ENCODE assay signal across 8 cellular contexts in genomic region chr5:54536861-54537260, GRCh38. TPM values are rescaled to one million over a fixed set of nuclear protein-coding genes. Genes with fewer than 3 reads are reported as not detected.
A peak's percentile ranks its signal among the peaks of the same experiment; 100 is the strongest.
DNase-seq lines count a peak whose midpoint lies in the region; ATAC-seq and TF ChIP-seq lines count a peak whose summit lies in the region.
"Not testable (repeated sequence)": the region's sequence is repeated elsewhere in the genome, so short reads cannot be mapped to it uniquely, and the experiment has no call there.

No MANE protein-coding gene starts in this region.

- not testable (repeated sequence) for H2AFZ ChIP-seq in trophoblast cell (ENCODE audit: insufficient read depth, low read length, poor library complexity)

- DNase-seq in A673 (ENCODE audit: low spot score); T-cell; left ventricle myocardium inferior; natural killer cell; trophoblast cell; thoracic aorta (ENCODE audit: low spot score): not testable (repeated sequence)

- H3K4me1 ChIP-seq in A673 (ENCODE audit: insufficient read depth, low read length, poor library complexity, severe bottlenecking) (peaks cover 57% of the 10 kb centered on the region), left ventricle myocardium inferior (peaks cover 66% of the 10 kb centered on the region), thoracic aorta (ENCODE audit: control insufficient read depth in 1 of 2, low read depth in 2 of 2) (peaks cover 82 to 88% of the 10 kb centered on the region in 2 donors)
- H3K4me1 ChIP-seq in HEK293 (ENCODE audit: control insufficient read depth, insufficient read depth, low read length); trophoblast cell (ENCODE audit: control insufficient read depth in 1 of 2, insufficient read depth in 2 of 2, low read length in 2 of 2): not testable (repeated sequence)

- not testable (repeated sequence) for H2AK5ac ChIP-seq in trophoblast cell (ENCODE audit: low read length)

- H3K79me2 ChIP-seq in trophoblast cell (ENCODE audit: control insufficient read depth, insufficient read depth, low read length, poor library complexity): not testable (repeated sequence)

- H3K4me1 Mint-ChIP-seq in T-cell (peaks cover 49 to 62% (median 53%) of the 10 kb centered on the region in 3 donors), natural killer cell (peaks cover 65 to 70% of the 10 kb centered on the region in 2 donors)
- H3K4me1 Mint-ChIP-seq in dendritic cell treated with granulocyte-macrophage colony-stimulating factor and Interleukin-4, amounts not matched to agents 40 ng/mL and 50 ng/mL, for 4 days (ENCODE audit: low read depth): peaks cover 72% of the 10 kb centered on the region

- peaks cover 26% of the 10 kb centered on the region for H3K36me3 ChIP-seq in A673 (ENCODE audit: insufficient read depth, low read length, poor library complexity, severe bottlenecking)
- not testable (repeated sequence) for H3K36me3 ChIP-seq in HEK293 (ENCODE audit: control insufficient read depth in 2 of 2, insufficient read depth in 1 of 2, low read length in 2 of 2); left ventricle myocardium inferior; trophoblast cell (ENCODE audit: control insufficient read depth in 1 of 2, insufficient read depth in 2 of 2, low read length in 2 of 2); thoracic aorta

- intact Hi-C loops in A673 (cut with micrococcal nuclease; ENCODE audit: unreplicated experiment); dendritic cell treated with granulocyte-macrophage colony-stimulating factor and Interleukin-4, amounts not matched to agents 40 ng/mL and 50 ng/mL, for 4 days (cut with micrococcal nuclease); left ventricle myocardium inferior (cut with micrococcal nuclease); natural killer cell (cut with micrococcal nuclease): not testable (repeated sequence)

- not testable (repeated sequence) for H3K9ac ChIP-seq in trophoblast cell (ENCODE audit: low read length)

- not testable (repeated sequence) for BruUV-seq in A673 (replicated peaks; lab: Mats Ljungman, UMichigan)

- H3K79me1 ChIP-seq in trophoblast cell (ENCODE audit: low read length): peaks cover 12% of the 10 kb centered on the region

- not testable (repeated sequence) for H2BK12ac ChIP-seq in trophoblast cell (ENCODE audit: low read length)

- not testable (repeated sequence) for H3K18ac ChIP-seq in trophoblast cell (ENCODE audit: low read length)

- H4K8ac ChIP-seq in trophoblast cell (ENCODE audit: low read depth, low read length): not testable (repeated sequence)

- H3K4ac ChIP-seq in trophoblast cell (ENCODE audit: low read depth, low read length): peak overlapping the region; percentile 14

- H2BK120ac ChIP-seq in trophoblast cell (ENCODE audit: insufficient read depth, low read length, poor library complexity): not testable (repeated sequence)

- not testable (repeated sequence) for H3K9me3 Mint-ChIP-seq in T-cell; dendritic cell treated with granulocyte-macrophage colony-stimulating factor and Interleukin-4, amounts not matched to agents 40 ng/mL and 50 ng/mL, for 4 days; natural killer cell

- not testable (repeated sequence) for H3K4me2 ChIP-seq in trophoblast cell (ENCODE audit: low read length)

- H3K27me3 ChIP-seq in A673 (replicated peaks; ENCODE audit: insufficient read depth, low read depth, low read length, poor library complexity); left ventricle myocardium inferior (ENCODE audit: low read depth); trophoblast cell (ENCODE audit: insufficient read depth, low read length); thoracic aorta (replicated peaks; ENCODE audit: insufficient read depth): not testable (repeated sequence)

- H3K9me3 ChIP-seq in A673 (ENCODE audit: low read depth, low read length, poor library complexity, severe bottlenecking); HEK293 (ENCODE audit: control insufficient read depth, insufficient read depth, low read depth, low read length); left ventricle myocardium inferior (replicated peaks); trophoblast cell (ENCODE audit: insufficient read depth, low read depth, low read length); thoracic aorta: not testable (repeated sequence)

- not testable (repeated sequence) for H4K91ac ChIP-seq in trophoblast cell (ENCODE audit: low read depth, low read length)

- not testable (repeated sequence) for H3K23ac ChIP-seq in trophoblast cell (ENCODE audit: low read length)

- H4K12ac ChIP-seq in trophoblast cell (ENCODE audit: low read depth, low read length): not testable (repeated sequence)

- CTCF ChIA-PET in A673 (lab: Charles Lee); T-cell (lab: Charles Lee): not testable (repeated sequence)
- CTCF ChIA-PET in HEK293 (lab: Yijun Ruan, JAX): interaction anchor here (0.6 kb wide), 2 partner anchors 11 to 69 kb away, joined by 3 to 4 read pairs; no protein-coding TSS in a partner anchor

- not testable (repeated sequence) for H3K4me3 ChIP-seq in A673 (ENCODE audit: low read depth, low read length, poor library complexity, severe bottlenecking); HEK293 (ENCODE audit: low read depth, low read length); left ventricle myocardium inferior; trophoblast cell (ENCODE audit: low read depth, low read length)
- peak overlapping the region; percentile 52 for H3K4me3 ChIP-seq in thoracic aorta

- H3K27ac Mint-ChIP-seq in T-cell (peak overlapping the region; percentile 37 to 52), natural killer cell (peak overlapping the region; percentile 83 to 89)
- H3K27ac Mint-ChIP-seq in dendritic cell treated with granulocyte-macrophage colony-stimulating factor and Interleukin-4, amounts not matched to agents 40 ng/mL and 50 ng/mL, for 4 days: peak overlapping the region; percentile 74

- POLR2A ChIA-PET in A673 (lab: Charles Lee; ENCODE audit: low non-redundant PET): interaction anchor here (0.6 kb wide), 1 partner anchor 14 kb away, joined by 3 read pairs; no protein-coding TSS in a partner anchor
- POLR2A ChIA-PET in HEK293 (lab: Yijun Ruan, JAX); T-cell (lab: Charles Lee): not testable (repeated sequence)

- WGBS in trophoblast cell (ENCODE audit: extremely low coverage, insufficient coverage, insufficient read length): no CpG with 5 or more reads among the region's 4 CpGs

- ATAC-seq in T-cell (replicated peaks in 1 of 4); natural killer cell; thoracic aorta (ENCODE audit: insufficient number of reproducible peaks, low FRiP score, low read depth): not testable (repeated sequence)

- not testable (repeated sequence) for TF ChIP-seq CTCF in A673 (conservative IDR thresholded peaks at IDR 0.05; ENCODE audit: low read depth, low read length); HEK293 (tag by site-specific recombination; IDR thresholded peaks at IDR 0.05); left ventricle myocardium inferior (IDR thresholded peaks at IDR 0.05; ENCODE audit: borderline replicate concordance); natural killer cell (IDR thresholded peaks at IDR 0.05); thoracic aorta (IDR thresholded peaks at IDR 0.05)

- H3K27ac ChIP-seq in A673 (ENCODE audit: low read depth, low read length, poor library complexity, severe bottlenecking) (peak overlapping the region; percentile 17), left ventricle myocardium inferior (replicated peaks) (peak overlapping the region; percentile 33), thoracic aorta (peak overlapping the region in 1 of 2 donors; percentile 15)
- not testable (repeated sequence) for H3K27ac ChIP-seq in HEK293 (ENCODE audit: extremely low read depth, low read depth, low read length); trophoblast cell (ENCODE audit: low read depth, low read length)

- not testable (repeated sequence) for H3K4me3 Mint-ChIP-seq in T-cell; dendritic cell treated with granulocyte-macrophage colony-stimulating factor and Interleukin-4, amounts not matched to agents 40 ng/mL and 50 ng/mL, for 4 days
- peak overlapping the region; percentile 52 for H3K4me3 Mint-ChIP-seq in natural killer cell

- H3K36me3 Mint-ChIP-seq in T-cell: peaks cover 26% of the 10 kb centered on the region
- peaks cover 54% of the 10 kb centered on the region for H3K36me3 Mint-ChIP-seq in dendritic cell treated with granulocyte-macrophage colony-stimulating factor and Interleukin-4, amounts not matched to agents 40 ng/mL and 50 ng/mL, for 4 days (ENCODE audit: low read depth)
- H3K36me3 Mint-ChIP-seq in natural killer cell: not testable (repeated sequence)

- H3K14ac ChIP-seq in trophoblast cell (ENCODE audit: low read length): not testable (repeated sequence)

- H2BK5ac ChIP-seq in trophoblast cell (ENCODE audit: low read depth, low read length, poor library complexity): not testable (repeated sequence)

- not testable (repeated sequence) for H3K27me3 Mint-ChIP-seq in T-cell; dendritic cell treated with granulocyte-macrophage colony-stimulating factor and Interleukin-4, amounts not matched to agents 40 ng/mL and 50 ng/mL, for 4 days; natural killer cell (ENCODE audit: low read depth in 2 of 2)

TF ChIP-seq in HEK293, 187 proteins besides CTCF, POLR2A, EP300 and RAD21:
- TF ChIP-seq SCRT1 (tag by site-specific recombination; IDR thresholded peaks at IDR 0.05; ENCODE audit: borderline replicate concordance) (0 out of 2 replicates have a peak, but pooled peaks have one; percentile 8), SCRT2 (tag by site-specific recombination; IDR thresholded peaks at IDR 0.05) (peak; percentile 67; the same call in 1 of the 2 replicates)
TF ChIP-seq in HEK293: peak in this region for 2; not testable (repeated sequence) for 185.

RNA-seq across cellular contexts. Expression of gene SNX18, which starts 19.3 kb away (rescaled TPM):
- 140 and 143 TPM in 2 replicates for total RNA-seq in A673 (2021)
- total RNA-seq in T-cell: 10 to 100 TPM; 13.7 to 35.7 (median 31.1) TPM
- total RNA-seq in left ventricle myocardium inferior: 28.7 TPM
- 10 to 100 TPM; 31.1 to 45.6 (median 40.8) TPM for total RNA-seq in natural killer cell
- polyA plus RNA-seq in trophoblast cell (2013): 13.2 and 13.6 TPM in 2 replicates
- 100 to 1,000 TPM; 174 to 269 TPM for total RNA-seq in thoracic aorta
